Comparison of ENCODE assay signal across 20 cellular contexts in the genomic region with DNA sequence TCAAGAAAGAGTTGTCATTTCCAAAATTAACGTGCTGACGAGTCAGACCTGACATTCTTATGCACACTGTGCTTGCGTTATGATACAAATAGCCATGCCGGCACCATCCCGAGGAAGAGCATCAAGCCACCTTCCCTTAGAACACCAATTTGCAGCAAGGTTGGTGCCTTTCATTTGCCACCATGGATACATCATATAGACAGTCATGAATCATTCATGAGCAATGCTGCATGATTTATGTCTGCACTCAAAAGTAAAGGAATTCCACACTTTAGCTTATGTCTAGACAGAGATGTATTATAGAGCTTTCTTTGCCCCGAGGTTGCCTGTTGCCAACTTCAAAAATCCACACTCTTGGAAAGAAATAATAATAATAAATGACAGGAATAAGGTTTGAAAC.
A peak's percentile ranks its signal among the peaks of the same experiment; 100 is the strongest.
DNase-seq lines count a peak whose midpoint lies in the region; ATAC-seq, FAIRE-seq and TF ChIP-seq lines count a peak whose summit lies in the region.
"Had no signal": no experiment of that assay in that cellular context is flagged by ENCODE, and none has a peak within 500 bp of the region (broad histone marks: within the 10 kb centered on the region; RNA-seq: fewer than 3 reads in every experiment).

No MANE protein-coding gene starts in this region.

- BruUV-seq in mammary epithelial cell (replicated peaks; lab: Mats Ljungman, UMichigan) = no TSS peak

- H4K20me1 ChIP-seq in mammary epithelial cell (ENCODE audit: insufficient read depth, low read length) (no peaks in the 10 kb centered on the region), H9 (ENCODE audit: control insufficient read depth, insufficient read depth, insufficient read length) (no peaks in the 10 kb centered on the region)
- H4K20me1 ChIP-seq: BLaER1 treated with 17β-estradiol and CSF1 and Interleukin-3, amounts not matched to agents 10 nM and 100 nM had no signal

- no peaks in the 10 kb centered on the region for H3K9me3 ChIP-seq in mammary epithelial cell (replicated peaks; ENCODE audit: insufficient read depth, low read length)
- no peaks in the 10 kb centered on the region for H3K9me3 ChIP-seq in breast epithelium
- H3K9me3 ChIP-seq in mesenchymal stem cell (ENCODE audit: control insufficient read depth, low read length) = no peaks in the 10 kb centered on the region
- H3K9me3 ChIP-seq in H9 (ENCODE audit: control insufficient read depth, low read depth, low read length) = no peaks in the 10 kb centered on the region
- H3K9me3 ChIP-seq: BLaER1 treated with 17β-estradiol and CSF1 and Interleukin-3, amounts not matched to agents 10 nM and 100 nM had no signal

- no peak for TF ChIP-seq POLR2A in breast epithelium (IDR thresholded peaks at IDR 0.05)

- H3K4me3 ChIP-seq in mammary epithelial cell (replicated peaks in 1 of 3; ENCODE audit: insufficient read depth in 1 of 3, low read depth in 2 of 3, low read length in 3 of 3) (no peak overlapping the region), breast epithelium (no peak overlapping the region), bronchial epithelial cell (ENCODE audit: low read depth, low read length) (no peak overlapping the region), mesenchymal stem cell (ENCODE audit: insufficient read depth in 1 of 2, low read depth in 1 of 2, low read length in 2 of 2) (no peak overlapping the region)
- H3K4me3 ChIP-seq: BLaER1 treated with 17β-estradiol and CSF1 and Interleukin-3, amounts not matched to agents 10 nM and 100 nM had no signal

- H2BK120ac ChIP-seq in mesenchymal stem cell (ENCODE audit: low read depth, low read length) = no peak overlapping the region
- H2BK120ac ChIP-seq in H9 (ENCODE audit: low read depth, low read length, poor library complexity, severe bottlenecking) = no peak overlapping the region

- no peak overlapping the region for H3K4ac ChIP-seq in mesenchymal stem cell (ENCODE audit: low read depth in 1 of 2, low read length in 2 of 2)
- no peak overlapping the region for H3K4ac ChIP-seq in H9 (ENCODE audit: low read depth, low read length)

- no peaks in the 10 kb centered on the region; a peak in 1 of 5 replicates for H3K9me3 Mint-ChIP-seq in H9
- H3K9me3 Mint-ChIP-seq in activated T-cell treated with anti-CD3 and anti-CD28 coated beads, Interleukin-2, amount 50 U/mL, for 4 hours = no peaks in the 10 kb centered on the region

- no peak overlapping the region for H3K23ac ChIP-seq in mesenchymal stem cell (ENCODE audit: low read length in 2 of 2)
- no peak overlapping the region for H3K23ac ChIP-seq in H9 (ENCODE audit: insufficient read length, low read depth, low read length)

- no peaks in the 10 kb centered on the region for H3K36me3 ChIP-seq in mammary epithelial cell (ENCODE audit: insufficient read depth, low read length)
- H3K36me3 ChIP-seq in breast epithelium = no peaks in the 10 kb centered on the region
- H3K36me3 ChIP-seq in bronchial epithelial cell (ENCODE audit: control insufficient read depth, insufficient read depth, low read length) = no peaks in the 10 kb centered on the region
- H3K36me3 ChIP-seq in mesenchymal stem cell (ENCODE audit: control insufficient read depth in 1 of 2, insufficient read depth in 2 of 2, low read depth in 1 of 2, low read length in 2 of 2) = no peaks in the 10 kb centered on the region
- H3K36me3 ChIP-seq: BLaER1 treated with 17β-estradiol and CSF1 and Interleukin-3, amounts not matched to agents 10 nM and 100 nM had no signal

- H3K4me1 ChIP-seq in mammary epithelial cell (ENCODE audit: insufficient read depth, low read length) = no peaks in the 10 kb centered on the region
- H3K4me1 ChIP-seq in breast epithelium = no peaks in the 10 kb centered on the region
- no peaks in the 10 kb centered on the region for H3K4me1 ChIP-seq in mesenchymal stem cell (ENCODE audit: control insufficient read depth, insufficient read depth, low read depth, low read length)
- H3K4me1 ChIP-seq in H9 (ENCODE audit: insufficient read depth, low read length) = no peaks in the 10 kb centered on the region

- H3K4me3 Mint-ChIP-seq in H9 = no peak overlapping the region
- H3K4me3 Mint-ChIP-seq in activated T-cell treated with anti-CD3 and anti-CD28 coated beads, Interleukin-2, amount 50 U/mL, for 4 hours = no peak overlapping the region

- H3K27ac ChIP-seq in mammary epithelial cell (ENCODE audit: insufficient read depth, low read depth, low read length) = no peak overlapping the region
- H3K27ac ChIP-seq in breast epithelium = no peak overlapping the region
- H3K27ac ChIP-seq in mesenchymal stem cell (ENCODE audit: low read length, poor library complexity, severe bottlenecking) = no peak overlapping the region
- no peak overlapping the region for H3K27ac ChIP-seq in H9 (ENCODE audit: insufficient read length, low read depth, low read length)
- H3K27ac ChIP-seq: BLaER1 treated with 17β-estradiol and CSF1 and Interleukin-3, amounts not matched to agents 10 nM and 100 nM; HL-60; KMS-11 had no signal

- dilution Hi-C loops in mammary epithelial cell (cut with HindIII; ENCODE audit: low sequenced_read_pairs) = no loop called here

- WGBS in mammary epithelial cell (ENCODE audit: low coverage, missing lambda C conversion rate) = 44% methylated on average over 6 of the region's 6 CpGs
- WGBS in mesenchymal stem cell = 82% methylated on average over 5 of the region's 6 CpGs
- no CpG with 5 or more reads among the region's 6 CpGs for WGBS in H9 (ENCODE audit: extremely low coverage, insufficient read length, low lambda C conversion rate)

- no peak overlapping the region for H2BK15ac ChIP-seq in mesenchymal stem cell (ENCODE audit: low read depth, poor library complexity, severe bottlenecking)
- no peak overlapping the region for H2BK15ac ChIP-seq in H9 (ENCODE audit: low read depth, low read length)

- H3K56ac ChIP-seq in H9 (ENCODE audit: insufficient read length, low read depth, low read length) = no peak overlapping the region

- H2AFZ ChIP-seq in mammary epithelial cell (ENCODE audit: low read depth, low read length) (no peak overlapping the region), mesenchymal stem cell (ENCODE audit: low read depth, low read length) (no peak overlapping the region), H9 (ENCODE audit: low read length) (no peak overlapping the region)

- H4K8ac ChIP-seq in mesenchymal stem cell (ENCODE audit: low read length) = no peak overlapping the region
- no peak overlapping the region for H4K8ac ChIP-seq in H9 (replicated peaks; ENCODE audit: insufficient read length, low read depth, low read length)

- no peak overlapping the region for H3K4me2 ChIP-seq in mammary epithelial cell (ENCODE audit: insufficient read depth, low read depth, low read length)
- H3K4me2 ChIP-seq in mesenchymal stem cell (ENCODE audit: low read length, poor library complexity, severe bottlenecking) = no peak overlapping the region
- no peak overlapping the region for H3K4me2 ChIP-seq in H9 (ENCODE audit: insufficient read depth, insufficient read length, low read length)
- H3K4me2 ChIP-seq: BLaER1 treated with 17β-estradiol and CSF1 and Interleukin-3, amounts not matched to agents 10 nM and 100 nM; KMS-11 had no signal

- ATAC-seq in HG03159 (IDR thresholded peaks at IDR 0.05; ENCODE audit: unreplicated experiment) = no peak
- no peak for ATAC-seq in HG02852 (IDR thresholded peaks at IDR 0.05; ENCODE audit: unreplicated experiment)
- ATAC-seq in activated T-cell treated with anti-CD3 and anti-CD28 coated beads, Interleukin-2, amount 50 U/mL, for 4 hours = no peak

- H4K5ac ChIP-seq in H9 (ENCODE audit: insufficient read length, low read depth, low read length) = no peak overlapping the region

- peak; percentile 26 for DNase-seq in mammary epithelial cell
- DNase-seq in breast epithelium (ENCODE audit: low spot score in 2 of 2) = no peak
- DNase-seq in bronchial epithelial cell (ENCODE audit: low read depth) = peak; percentile 66
- DNase-seq in mesenchymal stem cell = peak; percentile 13
- DNase-seq in H9 = no peak
- no peak for DNase-seq in activated T-cell treated with anti-CD3 and anti-CD28 coated beads, Interleukin-2, amount 50 U/mL, for 4 hours
- DNase-seq: 8988T; DMS153; MM.1S; NCI-H1105; NCI-H187; NCI-H69; NK-92 treated with Interleukin-12 subunit alpha and Interleukin-12 subunit beta, amount 100 ng/mL, for 24 hours; OCI-M1; Right ventricle myocardium superior had no signal

- H3K36me3 Mint-ChIP-seq in H9 (ENCODE audit: insufficient read depth in 1 of 3, low read depth in 3 of 3) = no peaks in the 10 kb centered on the region
- H3K36me3 Mint-ChIP-seq in activated T-cell treated with anti-CD3 and anti-CD28 coated beads, Interleukin-2, amount 50 U/mL, for 4 hours (ENCODE audit: insufficient read depth) = no peaks in the 10 kb centered on the region

- no peaks in the 10 kb centered on the region for H3K79me2 ChIP-seq in mammary epithelial cell (ENCODE audit: insufficient read depth, low read length)
- H3K79me2 ChIP-seq in H9 (ENCODE audit: insufficient read depth, low read length) = no peaks in the 10 kb centered on the region

- H4K91ac ChIP-seq in mesenchymal stem cell (ENCODE audit: low read length) = no peak overlapping the region
- no peak overlapping the region for H4K91ac ChIP-seq in H9 (ENCODE audit: insufficient read length, low read depth, low read length)

- H3K14ac ChIP-seq in mesenchymal stem cell (ENCODE audit: low read length in 2 of 2) = peak overlapping the region in 1 of 2 experiments; percentile 82
- no peak overlapping the region for H3K14ac ChIP-seq in H9 (ENCODE audit: insufficient read depth, low read length)

- peaks cover 12% of the 10 kb centered on the region for H3K27me3 Mint-ChIP-seq in H9 (ENCODE audit: low read depth)
- H3K27me3 Mint-ChIP-seq in activated T-cell treated with anti-CD3 and anti-CD28 coated beads, Interleukin-2, amount 50 U/mL, for 4 hours (ENCODE audit: low read depth) = no peaks in the 10 kb centered on the region

- H2BK20ac ChIP-seq in H9 (ENCODE audit: low read depth, low read length, poor library complexity, severe bottlenecking) = no peak overlapping the region

- CTCF ChIA-PET in mammary epithelial cell (lab: Charles Lee; ENCODE audit: low non-redundant PET) = no interaction called here

- no peak overlapping the region for H2AK5ac ChIP-seq in mesenchymal stem cell (ENCODE audit: low read length, severe bottlenecking)
- no peak overlapping the region for H2AK5ac ChIP-seq in H9 (ENCODE audit: insufficient read length, low read length)

- FAIRE-seq in bronchial epithelial cell (lab: Jason Lieb, UNC) = no peak

- peaks cover 5 to 6% of the 10 kb centered on the region in 2 experiments; a peak in 3 of 4 replicates for H3K4me1 Mint-ChIP-seq in H9
- H3K4me1 Mint-ChIP-seq in activated T-cell treated with anti-CD3 and anti-CD28 coated beads, Interleukin-2, amount 50 U/mL, for 4 hours (ENCODE audit: low read depth) = peaks cover 6% of the 10 kb centered on the region

- no peaks in the 10 kb centered on the region for H3K79me1 ChIP-seq in mesenchymal stem cell (replicated peaks; ENCODE audit: low read length, poor library complexity, severe bottlenecking)
- no peaks in the 10 kb centered on the region for H3K79me1 ChIP-seq in H9 (ENCODE audit: insufficient read depth, low read depth, low read length, poor library complexity, severe bottlenecking)

- H3T11ph ChIP-seq in H9 (ENCODE audit: low read length) = no peak overlapping the region

- intact Hi-C loops in mammary epithelial cell (cut with micrococcal nuclease) (no loop called here), breast epithelium (cut with DNase I; ENCODE audit: low total_unique reads) (no loop called here)

- no peak overlapping the region for H3K18ac ChIP-seq in mesenchymal stem cell (ENCODE audit: low read depth in 1 of 2, low read length in 2 of 2)
- H3K18ac ChIP-seq in H9 (ENCODE audit: insufficient read length, low read depth, low read length) = no peak overlapping the region

- H2BK12ac ChIP-seq in mesenchymal stem cell (ENCODE audit: low read length in 2 of 2) (no peak overlapping the region), H9 (ENCODE audit: insufficient read length, low read depth, low read length) (no peak overlapping the region)

- TF ChIP-seq CTCF in mammary epithelial cell (conservative IDR thresholded peaks at IDR 0.05 in 1 of 2, IDR thresholded peaks at IDR 0.05 in 1 of 2; ENCODE audit: extremely low read depth in 1 of 2, insufficient read depth in 1 of 2, low read depth in 1 of 2, low read length in 2 of 2) (no peak), breast epithelium (IDR thresholded peaks at IDR 0.05) (no peak), bronchial epithelial cell (IDR thresholded peaks at IDR 0.05; ENCODE audit: insufficient read depth, low read length, severe bottlenecking) (no peak), H9 (conservative IDR thresholded peaks at IDR 0.05) (no peak)

- no peak overlapping the region for H3K27ac Mint-ChIP-seq in H9

- no peaks in the 10 kb centered on the region for H3K23me2 ChIP-seq in H9 (ENCODE audit: insufficient read length, low read depth, low read length, poor library complexity, severe bottlenecking)

- in situ Hi-C loops in mammary epithelial cell (cut with MboI; ENCODE audit: low sequenced_read_pairs in 2 of 2) = no loop called here

- no peak overlapping the region for H3K9ac ChIP-seq in mammary epithelial cell (ENCODE audit: insufficient read depth, low read length)
- H3K9ac ChIP-seq in mesenchymal stem cell (ENCODE audit: low read length) = no peak overlapping the region
- H3K9ac ChIP-seq in H9 (ENCODE audit: extremely low read depth, insufficient read length, low read length) = no peak overlapping the region
- H3K9ac ChIP-seq: BLaER1 treated with 17β-estradiol and CSF1 and Interleukin-3, amounts not matched to agents 10 nM and 100 nM; KMS-11 had no signal

- H3K27me3 ChIP-seq in mammary epithelial cell (ENCODE audit: insufficient read depth, low read length) (peaks cover 2% of the 10 kb centered on the region), breast epithelium (no peaks in the 10 kb centered on the region), bronchial epithelial cell (ENCODE audit: control insufficient read depth, insufficient read depth, low read length) (no peaks in the 10 kb centered on the region), mesenchymal stem cell (ENCODE audit: control insufficient read depth in 1 of 2, insufficient read depth in 1 of 2, low read length in 2 of 2) (no peaks in the 10 kb centered on the region), H9 (ENCODE audit: insufficient read depth, low read length) (no peaks in the 10 kb centered on the region)
- H3K27me3 ChIP-seq: BLaER1 treated with 17β-estradiol and CSF1 and Interleukin-3, amounts not matched to agents 10 nM and 100 nM had no signal

- H2BK5ac ChIP-seq in mesenchymal stem cell (ENCODE audit: low read depth, low read length, poor library complexity, severe bottlenecking) (no peak overlapping the region), H9 (ENCODE audit: insufficient read length, low read length) (no peak overlapping the region)

Comparison
In these comparisons a context has a peak if more than half of its experiments do, and no peak if none do; other contexts are left out.
1. DNase-seq: peak in mammary epithelial cell (single experiment), bronchial epithelial cell (single experiment) and mesenchymal stem cell (single experiment); none in breast epithelium (0 of 2), H9 (single experiment) and activated T-cell treated with anti-CD3 and anti-CD28 coated beads, Interleukin-2, amount 50 U/mL, for 4 hours (single experiment).